8 cellular contexts compared by ENCODE assay signal in genomic region chr12:56299308-56299852, GRCh38. TPM values are rescaled to one million over a fixed set of nuclear protein-coding genes. Genes with fewer than 3 reads are reported as not detected.
DNase-seq lines count a peak whose midpoint lies in the region; ATAC-seq and TF ChIP-seq lines count a peak whose summit lies in the region.

No MANE protein-coding gene starts in this region.

- H3K9me3 Mint-ChIP-seq in CD8-positive, alpha-beta memory T cell, result no peaks in the 10 kb centered on the region
- H3K9me3 Mint-ChIP-seq in WTC11, result no peaks in the 10 kb centered on the region
- no peaks in the 10 kb centered on the region for H3K9me3 Mint-ChIP-seq in natural killer cell treated with Interleukin-12 subunit alpha and Interleukin-12 subunit beta and Interleukin-15 and Interleukin-18, amount 100 ng/mL, for 72 hours

- ATAC-seq in HG03175 (IDR thresholded peaks at IDR 0.05; ENCODE audit: unreplicated experiment) (peak; percentile 5), WTC11 (no peak), HG02588 (IDR thresholded peaks at IDR 0.05; ENCODE audit: unreplicated experiment) (no peak), GM21723 (IDR thresholded peaks at IDR 0.05; ENCODE audit: unreplicated experiment) (no peak)
- ATAC-seq in natural killer cell treated with Interleukin-12 subunit alpha and Interleukin-12 subunit beta and Interleukin-15 and Interleukin-18, amount 100 ng/mL, for 72 hours, result no peak

- peak overlapping the region; percentile 93 to 99 (median 98) for H3K27ac Mint-ChIP-seq in CD8-positive, alpha-beta memory T cell
- H3K27ac Mint-ChIP-seq in WTC11, result peak overlapping the region; percentile 70; the same call in 1 of the 2 replicates
- H3K27ac Mint-ChIP-seq in natural killer cell treated with Interleukin-12 subunit alpha and Interleukin-12 subunit beta and Interleukin-15 and Interleukin-18, amount 100 ng/mL, for 72 hours, result peak overlapping the region; percentile 87 to 95

- DNase-seq in CD8-positive, alpha-beta memory T cell, result peak in 4 of 5 donors; percentile 1 to 52 (median 36)
- DNase-seq in WTC11 (ENCODE audit: low spot score) (no peak), epithelial cell of prostate (ENCODE audit: low read depth, low spot score) (no peak), KG1 (lab: John Stamatoyannopoulos, UW) (no peak)
- no peak for DNase-seq in natural killer cell treated with Interleukin-12 subunit alpha and Interleukin-12 subunit beta and Interleukin-15 and Interleukin-18, amount 100 ng/mL, for 72 hours (ENCODE audit: low spot score)

- H3K27ac ChIP-seq in CD8-positive, alpha-beta memory T cell (ENCODE audit: low read depth, low read length), result peak overlapping the region; percentile 90
- peak overlapping the region; percentile 88 for H3K27ac ChIP-seq in epithelial cell of prostate

- H3K4me1 ChIP-seq in CD8-positive, alpha-beta memory T cell (ENCODE audit: insufficient read depth, low read length), result peaks cover 44% of the 10 kb centered on the region

- H3K36me3 Mint-ChIP-seq in CD8-positive, alpha-beta memory T cell, result peaks cover 0 to 27% (median 4%) of the 10 kb centered on the region in 3 donors
- peaks cover 14% of the 10 kb centered on the region for H3K36me3 Mint-ChIP-seq in WTC11
- H3K36me3 Mint-ChIP-seq in natural killer cell treated with Interleukin-12 subunit alpha and Interleukin-12 subunit beta and Interleukin-15 and Interleukin-18, amount 100 ng/mL, for 72 hours, result no peaks in the 10 kb centered on the region

- H3K4me3 Mint-ChIP-seq in CD8-positive, alpha-beta memory T cell, result peak overlapping the region; percentile 94 to 98 (median 95)
- H3K4me3 Mint-ChIP-seq in WTC11, result peak overlapping the region; percentile 92
- H3K4me3 Mint-ChIP-seq in natural killer cell treated with Interleukin-12 subunit alpha and Interleukin-12 subunit beta and Interleukin-15 and Interleukin-18, amount 100 ng/mL, for 72 hours, result peak overlapping the region; percentile 84

- POLR2A ChIA-PET in CD8-positive, alpha-beta memory T cell (lab: Charles Lee), result interaction anchor here (0.7 to 2.1 kb wide), 8 partner anchors 11 to 195 kb away, joined by 3 to 6 read pairs (median 4); partner anchors contain the start of genes CNPY2, IL23A, PA2G4 and STAT2
- POLR2A ChIA-PET in WTC11 (lab: Charles Lee), result interaction anchor here (0.9 to 2.3 kb wide), 3 partner anchors 34 to 77 kb away, joined by 3 to 6 read pairs (median 5); partner anchors contain the start of genes RNF41 and STAT2

- H3K27me3 ChIP-seq in CD8-positive, alpha-beta memory T cell (ENCODE audit: insufficient read depth, low read length, poor library complexity, severe bottlenecking), result no peaks in the 10 kb centered on the region

- peak overlapping the region; percentile 85 for H3K4me3 ChIP-seq in CD8-positive, alpha-beta memory T cell (ENCODE audit: low read length)

- no peak for TF ChIP-seq CTCF in WTC11 (IDR thresholded peaks at IDR 0.05)

- H3K9me3 ChIP-seq in CD8-positive, alpha-beta memory T cell (ENCODE audit: low read length), result no peaks in the 10 kb centered on the region

- CTCF ChIA-PET in CD8-positive, alpha-beta memory T cell (lab: Charles Lee), result interaction anchor here (0.6 to 2.1 kb wide), 6 partner anchors 12 to 181 kb away, joined by 3 to 8 read pairs (median 4); partner anchors contain the start of genes SMARCC2, STAT2 and ZC3H10
- CTCF ChIA-PET in WTC11 (lab: Charles Lee), result interaction anchor here (0.8 to 1.3 kb wide), 3 partner anchors 32 to 110 kb away, joined by 3 to 6 read pairs (median 3); partner anchors contain the start of genes COQ10A and SMARCC2

- no peaks in the 10 kb centered on the region for H3K27me3 Mint-ChIP-seq in CD8-positive, alpha-beta memory T cell
- H3K27me3 Mint-ChIP-seq in WTC11 (ENCODE audit: low read depth), result no peaks in the 10 kb centered on the region
- H3K27me3 Mint-ChIP-seq in natural killer cell treated with Interleukin-12 subunit alpha and Interleukin-12 subunit beta and Interleukin-15 and Interleukin-18, amount 100 ng/mL, for 72 hours, result no peaks in the 10 kb centered on the region

- H3K36me3 ChIP-seq in CD8-positive, alpha-beta memory T cell (ENCODE audit: insufficient read depth, low read length), result peaks cover 7% of the 10 kb centered on the region

- H3K4me1 Mint-ChIP-seq in CD8-positive, alpha-beta memory T cell, result peaks cover 47 to 67% (median 63%) of the 10 kb centered on the region in 3 donors
- H3K4me1 Mint-ChIP-seq in WTC11, result peaks cover 26% of the 10 kb centered on the region
- peaks cover 39 to 49% of the 10 kb centered on the region in 2 donors for H3K4me1 Mint-ChIP-seq in natural killer cell treated with Interleukin-12 subunit alpha and Interleukin-12 subunit beta and Interleukin-15 and Interleukin-18, amount 100 ng/mL, for 72 hours (ENCODE audit: low read depth in 2 of 2)

TF ChIP-seq in WTC11, 78 proteins besides CTCF, POLR2A, EP300 and RAD21 (continues in another document):
- TF ChIP-seq, protein P1, sequence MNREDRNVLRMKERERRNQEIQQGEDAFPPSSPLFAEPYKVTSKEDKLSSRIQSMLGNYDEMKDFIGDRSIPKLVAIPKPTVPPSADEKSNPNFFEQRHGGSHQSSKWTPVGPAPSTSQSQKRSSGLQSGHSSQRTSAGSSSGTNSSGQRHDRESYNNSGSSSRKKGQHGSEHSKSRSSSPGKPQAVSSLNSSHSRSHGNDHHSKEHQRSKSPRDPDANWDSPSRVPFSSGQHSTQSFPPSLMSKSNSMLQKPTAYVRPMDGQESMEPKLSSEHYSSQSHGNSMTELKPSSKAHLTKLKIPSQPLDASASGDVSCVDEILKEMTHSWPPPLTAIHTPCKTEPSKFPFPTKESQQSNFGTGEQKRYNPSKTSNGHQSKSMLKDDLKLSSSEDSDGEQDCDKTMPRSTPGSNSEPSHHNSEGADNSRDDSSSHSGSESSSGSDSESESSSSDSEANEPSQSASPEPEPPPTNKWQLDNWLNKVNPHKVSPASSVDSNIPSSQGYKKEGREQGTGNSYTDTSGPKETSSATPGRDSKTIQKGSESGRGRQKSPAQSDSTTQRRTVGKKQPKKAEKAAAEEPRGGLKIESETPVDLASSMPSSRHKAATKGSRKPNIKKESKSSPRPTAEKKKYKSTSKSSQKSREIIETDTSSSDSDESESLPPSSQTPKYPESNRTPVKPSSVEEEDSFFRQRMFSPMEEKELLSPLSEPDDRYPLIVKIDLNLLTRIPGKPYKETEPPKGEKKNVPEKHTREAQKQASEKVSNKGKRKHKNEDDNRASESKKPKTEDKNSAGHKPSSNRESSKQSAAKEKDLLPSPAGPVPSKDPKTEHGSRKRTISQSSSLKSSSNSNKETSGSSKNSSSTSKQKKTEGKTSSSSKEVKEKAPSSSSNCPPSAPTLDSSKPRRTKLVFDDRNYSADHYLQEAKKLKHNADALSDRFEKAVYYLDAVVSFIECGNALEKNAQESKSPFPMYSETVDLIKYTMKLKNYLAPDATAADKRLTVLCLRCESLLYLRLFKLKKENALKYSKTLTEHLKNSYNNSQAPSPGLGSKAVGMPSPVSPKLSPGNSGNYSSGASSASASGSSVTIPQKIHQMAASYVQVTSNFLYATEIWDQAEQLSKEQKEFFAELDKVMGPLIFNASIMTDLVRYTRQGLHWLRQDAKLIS (CRISPR knock-in tag; IDR thresholded peaks at IDR 0.05; ENCODE audit: borderline replicate concordance), result no peak
- TF ChIP-seq ZNF317 (CRISPR knock-in tag; IDR thresholded peaks at IDR 0.05; ENCODE audit: borderline replicate concordance, low read depth) (no peak), TEAD4 (CRISPR knock-in tag; IDR thresholded peaks at IDR 0.05) (no peak), NR3C1 (CRISPR knock-in tag; conservative IDR thresholded peaks at IDR 0.05; ENCODE audit: low read depth) (no peak), E2F5 (CRISPR knock-in tag; IDR thresholded peaks at IDR 0.05) (no peak), JAZF1 (CRISPR knock-in tag; IDR thresholded peaks at IDR 0.05) (no peak), TP53 (CRISPR knock-in tag; IDR thresholded peaks at IDR 0.05) (no peak)
- TF ChIP-seq, protein P2, sequence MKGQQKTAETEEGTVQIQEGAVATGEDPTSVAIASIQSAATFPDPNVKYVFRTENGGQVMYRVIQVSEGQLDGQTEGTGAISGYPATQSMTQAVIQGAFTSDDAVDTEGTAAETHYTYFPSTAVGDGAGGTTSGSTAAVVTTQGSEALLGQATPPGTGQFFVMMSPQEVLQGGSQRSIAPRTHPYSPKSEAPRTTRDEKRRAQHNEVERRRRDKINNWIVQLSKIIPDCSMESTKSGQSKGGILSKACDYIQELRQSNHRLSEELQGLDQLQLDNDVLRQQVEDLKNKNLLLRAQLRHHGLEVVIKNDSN (CRISPR knock-in tag; IDR thresholded peaks at IDR 0.05), result peak; percentile 57; the same call in 1 of the 2 replicates

RNA-seq across cellular contexts. Expression of gene CS, which starts 0.8 kb away (rescaled TPM):
- 100 to 1,000 TPM; 279 to 286 TPM for total RNA-seq in CD8-positive, alpha-beta memory T cell
- polyA plus RNA-seq in CD8-positive, alpha-beta memory T cell, result 78.8 TPM
- 241 to 275 TPM (median 246 TPM) in 3 replicates for total RNA-seq in WTC11 (2021)
- 100 to 1,000 TPM; 206 to 278 TPM for total RNA-seq in natural killer cell treated with Interleukin-12 subunit alpha and Interleukin-12 subunit beta and Interleukin-15 and Interleukin-18, amount 100 ng/mL, for 72 hours

RNA-seq across cellular contexts. Expression of gene CNPY2, which starts 16.4 kb away (rescaled TPM):
- 100 to 1,000 TPM; 165 to 167 TPM for total RNA-seq in CD8-positive, alpha-beta memory T cell
- 188 TPM for polyA plus RNA-seq in CD8-positive, alpha-beta memory T cell
- total RNA-seq in WTC11 (2021), result 171 to 193 TPM (median 192 TPM) in 3 replicates
- 100 to 1,000 TPM; 132 to 162 TPM for total RNA-seq in natural killer cell treated with Interleukin-12 subunit alpha and Interleukin-12 subunit beta and Interleukin-15 and Interleukin-18, amount 100 ng/mL, for 72 hours

RNA-seq across cellular contexts. Expression of gene COQ10A, which starts 32.6 kb away (rescaled TPM):
- 10 to 100 TPM; 14.3 to 14.4 TPM for total RNA-seq in CD8-positive, alpha-beta memory T cell
- 14.2 TPM for polyA plus RNA-seq in CD8-positive, alpha-beta memory T cell
- total RNA-seq in WTC11 (2021), result 22.7 to 26.2 TPM (median 24.4 TPM) in 3 replicates
- total RNA-seq in natural killer cell treated with Interleukin-12 subunit alpha and Interleukin-12 subunit beta and Interleukin-15 and Interleukin-18, amount 100 ng/mL, for 72 hours, result 10 to 100 TPM; 15.4 to 26.1 TPM

RNA-seq across cellular contexts. Expression of gene PAN2, which starts 34.4 kb away (rescaled TPM):
- 10 to 100 TPM; 36.6 to 40.4 TPM for total RNA-seq in CD8-positive, alpha-beta memory T cell
- polyA plus RNA-seq in CD8-positive, alpha-beta memory T cell, result 5.4 TPM
- 46.7 to 58.0 TPM (median 57.5 TPM) in 3 replicates for total RNA-seq in WTC11 (2021)
- total RNA-seq in natural killer cell treated with Interleukin-12 subunit alpha and Interleukin-12 subunit beta and Interleukin-15 and Interleukin-18, amount 100 ng/mL, for 72 hours, result 10 to 100 TPM; 22.8 to 42.8 TPM

RNA-seq across cellular contexts. Expression of gene IL23A, which starts 39.3 kb away (rescaled TPM):
- total RNA-seq in CD8-positive, alpha-beta memory T cell, result 10 to 100 TPM; 26.9 to 29.6 TPM
- 26.4 TPM for polyA plus RNA-seq in CD8-positive, alpha-beta memory T cell
- 2.9 to 3.0 TPM (median 2.9 TPM) in 3 replicates for total RNA-seq in WTC11 (2021)
- 1 to 10 TPM in 1 of 2 donors, under 1 TPM in 1; 0.84 to 1.3 TPM for total RNA-seq in natural killer cell treated with Interleukin-12 subunit alpha and Interleukin-12 subunit beta and Interleukin-15 and Interleukin-18, amount 100 ng/mL, for 72 hours

Comparison
In these comparisons a context has a peak if more than half of its experiments do, and no peak if none do; other contexts are left out.
1. DNase-seq: peak in CD8-positive, alpha-beta memory T cell (4 of 5); none in WTC11 (single experiment), epithelial cell of prostate (single experiment), natural killer cell treated with Interleukin-12 subunit alpha and Interleukin-12 subunit beta and Interleukin-15 and Interleukin-18, amount 100 ng/mL, for 72 hours (single experiment) and KG1 (single experiment).
2. Peak in every context shown above with its lines, with median percentiles within 50 percentile points of each other: H3K27ac Mint-ChIP-seq and H3K4me3 Mint-ChIP-seq.